12 cellular contexts compared by ENCODE assay signal in genomic region chr1:235651170-235651806, GRCh38. TPM values are rescaled to one million over a fixed set of nuclear protein-coding genes. Genes with fewer than 3 reads are reported as not detected.
DNase-seq lines count a peak whose midpoint lies in the region; ATAC-seq and TF ChIP-seq lines count a peak whose summit lies in the region.
"Had no signal": no experiment of that assay in that cellular context is flagged by ENCODE, and none has a peak within 500 bp of the region (broad histone marks: within the 10 kb centered on the region; RNA-seq: fewer than 3 reads in every experiment).

No MANE protein-coding gene starts in this region.

- H3F3A ChIP-seq in smooth muscle cell (ENCODE audit: low read depth), result no peaks in the 10 kb centered on the region

- peaks cover 14% of the 10 kb centered on the region for H3K9me3 Mint-ChIP-seq in activated T-cell treated with anti-CD3 and anti-CD28 coated beads, Interleukin-2, amount 50 U/mL, for 4 hours
- no peaks in the 10 kb centered on the region for H3K9me3 Mint-ChIP-seq in activated CD8-positive, alpha-beta T cell treated with anti-CD3 and anti-CD28 coated beads, Interleukin-2, amount 10 ng/mL, durations not matched to agents 7 days and 5 days (ENCODE audit: insufficient read depth)

- H3K36me3 ChIP-seq in iPS-15b (ENCODE audit: control insufficient read depth, insufficient read depth, low read length), result no peaks in the 10 kb centered on the region
- H3K36me3 ChIP-seq in smooth muscle cell (ENCODE audit: low read depth), result no peaks in the 10 kb centered on the region
- H3K36me3 ChIP-seq: tibial artery had no signal

- H3K4me1 ChIP-seq in iPS-15b (ENCODE audit: control insufficient read depth, insufficient read depth, low read length) (peaks cover 3% of the 10 kb centered on the region), smooth muscle cell (ENCODE audit: low read depth) (peaks cover 23% of the 10 kb centered on the region)

- peak overlapping the region; percentile 39 for H3K4me3 ChIP-seq in iPS-15b (ENCODE audit: low read depth, low read length)
- H3K4me3 ChIP-seq in smooth muscle cell, result peak overlapping the region; percentile 58

- no peak for ATAC-seq in activated T-cell treated with anti-CD3 and anti-CD28 coated beads, Interleukin-2, amount 50 U/mL, for 4 hours
- ATAC-seq in activated CD8-positive, alpha-beta T cell treated with anti-CD3 and anti-CD28 coated beads, Interleukin-2, amount 10 ng/mL, durations not matched to agents 7 days and 5 days, result no peak
- ATAC-seq in HG03342 (IDR thresholded peaks at IDR 0.05; ENCODE audit: unreplicated experiment), result no peak

- 46% methylated on average over 10 of the region's 10 CpGs for WGBS in smooth muscle cell (ENCODE audit: low lambda C conversion rate)

- no peak overlapping the region for H3K9ac ChIP-seq in iPS-15b (ENCODE audit: low read depth, low read length)
- no peak overlapping the region for H3K9ac ChIP-seq in smooth muscle cell (ENCODE audit: low read depth)

- POLR2A ChIA-PET in activated CD8-positive, alpha-beta T cell treated with anti-CD3 and anti-CD28 coated beads, Interleukin-2, amount 10 ng/mL, durations not matched to agents 7 days and 5 days (lab: Charles Lee), result interaction anchor here (1.4 kb wide), 1 partner anchor 10 kb away, joined by 3 read pairs; no protein-coding TSS in a partner anchor

- no peak for TF ChIP-seq POLR2A in erythroblast (IDR thresholded peaks at IDR 0.05; ENCODE audit: low read length)

- H3K27ac Mint-ChIP-seq in activated CD8-positive, alpha-beta T cell treated with anti-CD3 and anti-CD28 coated beads, Interleukin-2, amount 10 ng/mL, durations not matched to agents 7 days and 5 days, result no peak overlapping the region

- peak overlapping the region; percentile 71 for H3K4me3 Mint-ChIP-seq in activated T-cell treated with anti-CD3 and anti-CD28 coated beads, Interleukin-2, amount 50 U/mL, for 4 hours
- H3K4me3 Mint-ChIP-seq in activated CD8-positive, alpha-beta T cell treated with anti-CD3 and anti-CD28 coated beads, Interleukin-2, amount 10 ng/mL, durations not matched to agents 7 days and 5 days, result peak overlapping the region; percentile 45

- no peaks in the 10 kb centered on the region for H3K79me2 ChIP-seq in smooth muscle cell (ENCODE audit: low read depth)

- H3K27me3 ChIP-seq in iPS-15b (ENCODE audit: control insufficient read depth, insufficient read depth, low read length) (no peaks in the 10 kb centered on the region), smooth muscle cell (ENCODE audit: low read depth) (peaks cover 56% of the 10 kb centered on the region)

- H3K27me3 Mint-ChIP-seq in activated T-cell treated with anti-CD3 and anti-CD28 coated beads, Interleukin-2, amount 50 U/mL, for 4 hours (ENCODE audit: low read depth), result peaks cover 56% of the 10 kb centered on the region
- H3K27me3 Mint-ChIP-seq in activated CD8-positive, alpha-beta T cell treated with anti-CD3 and anti-CD28 coated beads, Interleukin-2, amount 10 ng/mL, durations not matched to agents 7 days and 5 days (ENCODE audit: low read depth), result peaks cover 63% of the 10 kb centered on the region

- H3K27ac ChIP-seq in smooth muscle cell (ENCODE audit: low read depth), result no peak overlapping the region
- H3K27ac ChIP-seq: psoas muscle, tibial artery had no signal

- peaks cover 14% of the 10 kb centered on the region for H3K4me1 Mint-ChIP-seq in activated T-cell treated with anti-CD3 and anti-CD28 coated beads, Interleukin-2, amount 50 U/mL, for 4 hours (ENCODE audit: low read depth)
- H3K4me1 Mint-ChIP-seq in activated CD8-positive, alpha-beta T cell treated with anti-CD3 and anti-CD28 coated beads, Interleukin-2, amount 10 ng/mL, durations not matched to agents 7 days and 5 days (ENCODE audit: low read depth), result peaks cover 16% of the 10 kb centered on the region

- H3K9me3 ChIP-seq in iPS-15b (ENCODE audit: control insufficient read depth, insufficient read depth, low read length), result no peaks in the 10 kb centered on the region
- H3K9me3 ChIP-seq in smooth muscle cell (replicated peaks; ENCODE audit: low read depth), result no peaks in the 10 kb centered on the region
- H3K9me3 ChIP-seq: psoas muscle had no signal

- TF ChIP-seq CTCF in smooth muscle cell (IDR thresholded peaks at IDR 0.05; ENCODE audit: borderline replicate concordance, insufficient read depth, poor library complexity, severe bottlenecking), result no peak

- CTCF ChIA-PET in activated CD8-positive, alpha-beta T cell treated with anti-CD3 and anti-CD28 coated beads, Interleukin-2, amount 10 ng/mL, durations not matched to agents 7 days and 5 days (lab: Charles Lee), result no interaction called here

- H3K36me3 Mint-ChIP-seq in activated T-cell treated with anti-CD3 and anti-CD28 coated beads, Interleukin-2, amount 50 U/mL, for 4 hours (ENCODE audit: insufficient read depth), result no peaks in the 10 kb centered on the region
- H3K36me3 Mint-ChIP-seq in activated CD8-positive, alpha-beta T cell treated with anti-CD3 and anti-CD28 coated beads, Interleukin-2, amount 10 ng/mL, durations not matched to agents 7 days and 5 days (ENCODE audit: low read depth), result peaks cover 3% of the 10 kb centered on the region

- no peak for DNase-seq in activated T-cell treated with anti-CD3 and anti-CD28 coated beads, Interleukin-2, amount 50 U/mL, for 4 hours
- DNase-seq in activated T-cell treated with anti-CD3 and anti-CD28 coated beads for 4 hours, result no peak
- no peak for DNase-seq in activated CD8-positive, alpha-beta T cell treated with anti-CD3 and anti-CD28 coated beads, Interleukin-2, amount 10 ng/mL, durations not matched to agents 7 days and 5 days
- DNase-seq in smooth muscle cell (lab: John Stamatoyannopoulos, UW; ENCODE audit: unreplicated experiment), result no peak
- no peak for DNase-seq in activated gamma-delta T cell (lab: John Stamatoyannopoulos, UW)
- DNase-seq in erythroblast (lab: John Stamatoyannopoulos, UW), result no peak
- DNase-seq: GDM1, psoas muscle, tibial artery had no signal

- peak overlapping the region; percentile 38 for H2AFZ ChIP-seq in smooth muscle cell (ENCODE audit: low read depth)

- H4K20me1 ChIP-seq in smooth muscle cell (ENCODE audit: low read depth), result no peaks in the 10 kb centered on the region

- H3K4me2 ChIP-seq in smooth muscle cell, result peak overlapping the region; percentile 96

RNA-seq across cellular contexts. Expression of gene GNG4, which starts 1.7 kb away (rescaled TPM):
- 1 to 10 TPM in 1 of 3 donors, under 1 TPM in 2; 0.26 to 1.4 (median 0.58) TPM for total RNA-seq in activated T-cell treated with anti-CD3 and anti-CD28 coated beads, Interleukin-2, amount 50 U/mL, for 4 hours
- total RNA-seq in activated CD8-positive, alpha-beta T cell treated with anti-CD3 and anti-CD28 coated beads, Interleukin-2, amount 10 ng/mL, durations not matched to agents 7 days and 5 days, result under 1 TPM in 1 of 2 experiments, not detected in 1; 0.23 TPM
- total RNA-seq in smooth muscle cell, result 0.58 and 3.1 TPM in 2 replicates
- polyA plus RNA-seq in smooth muscle cell, result 2.6 and 2.7 TPM in 2 replicates
- total RNA-seq: bronchial epithelial cell, psoas muscle had no signal
